Comparison of ENCODE assay signal across 8 cellular contexts in genomic region chr12:8692573-8692972, GRCh38. TPM values are rescaled to one million over a fixed set of nuclear protein-coding genes. Genes with fewer than 3 reads are reported as not detected.
DNase-seq lines count a peak whose midpoint lies in the region; ATAC-seq and TF ChIP-seq lines count a peak whose summit lies in the region.

No MANE protein-coding gene starts in this region.

- H3K4me1 Mint-ChIP-seq in progenitor cell of endocrine pancreas (ENCODE audit: low read depth), result peaks cover 30% of the 10 kb centered on the region
- peaks cover 14% of the 10 kb centered on the region for H3K4me1 Mint-ChIP-seq in activated T-cell treated with anti-CD3 and anti-CD28 coated beads, Interleukin-2, amount 50 U/mL, for 4 hours (ENCODE audit: low read depth)

- peak; percentile 59 for DNase-seq in globus pallidus (ENCODE audit: low spot score)
- no peak for DNase-seq in progenitor cell of endocrine pancreas (ENCODE audit: low spot score, unreplicated experiment)
- DNase-seq in effector memory CD4-positive, alpha-beta T cell, result no peak
- DNase-seq in HK-2 (ENCODE audit: unreplicated experiment), result no peak
- DNase-seq in activated T-cell treated with anti-CD3 and anti-CD28 coated beads, Interleukin-2, amount 50 U/mL, for 4 hours, result no peak

- H3K4me1 ChIP-seq in HUES6 (ENCODE audit: control insufficient read depth, insufficient read depth, low read length), result peaks cover 53% of the 10 kb centered on the region
- H3K4me1 ChIP-seq in effector memory CD4-positive, alpha-beta T cell (ENCODE audit: control insufficient read depth, insufficient read depth, low read length, poor library complexity, severe bottlenecking), result peaks cover 10% of the 10 kb centered on the region

- no peak overlapping the region for H3K4me3 Mint-ChIP-seq in progenitor cell of endocrine pancreas (ENCODE audit: low read depth)
- no peak overlapping the region for H3K4me3 Mint-ChIP-seq in activated T-cell treated with anti-CD3 and anti-CD28 coated beads, Interleukin-2, amount 50 U/mL, for 4 hours

- no peaks in the 10 kb centered on the region for H3K27me3 Mint-ChIP-seq in progenitor cell of endocrine pancreas
- H3K27me3 Mint-ChIP-seq in activated T-cell treated with anti-CD3 and anti-CD28 coated beads, Interleukin-2, amount 50 U/mL, for 4 hours (ENCODE audit: low read depth), result peaks cover 2% of the 10 kb centered on the region

- H3K36me3 ChIP-seq in HUES6 (ENCODE audit: control insufficient read depth, insufficient read depth, low read length), result no peaks in the 10 kb centered on the region
- no peaks in the 10 kb centered on the region for H3K36me3 ChIP-seq in effector memory CD4-positive, alpha-beta T cell (ENCODE audit: control insufficient read depth, insufficient read depth, low read length)

- H3K9ac ChIP-seq in HUES6 (ENCODE audit: low read length), result peak overlapping the region; percentile 49

- H3K36me3 Mint-ChIP-seq in progenitor cell of endocrine pancreas (ENCODE audit: insufficient read depth), result no peaks in the 10 kb centered on the region
- H3K36me3 Mint-ChIP-seq in activated T-cell treated with anti-CD3 and anti-CD28 coated beads, Interleukin-2, amount 50 U/mL, for 4 hours (ENCODE audit: insufficient read depth), result no peaks in the 10 kb centered on the region

- no peak for ATAC-seq in HG02763 (IDR thresholded peaks at IDR 0.05; ENCODE audit: unreplicated experiment)
- no peak for ATAC-seq in activated T-cell treated with anti-CD3 and anti-CD28 coated beads, Interleukin-2, amount 50 U/mL, for 4 hours

- peak overlapping the region; percentile 86 for H3K27ac ChIP-seq in HUES6 (ENCODE audit: low read depth, low read length)
- no peak overlapping the region for H3K27ac ChIP-seq in effector memory CD4-positive, alpha-beta T cell (ENCODE audit: insufficient read depth, low read length, poor library complexity, severe bottlenecking)

- TF ChIP-seq CTCF in progenitor cell of endocrine pancreas (IDR thresholded peaks at IDR 0.05; ENCODE audit: unreplicated experiment), result no peak

- no peaks in the 10 kb centered on the region for H3K9me3 Mint-ChIP-seq in progenitor cell of endocrine pancreas (ENCODE audit: low read depth)
- no peaks in the 10 kb centered on the region for H3K9me3 Mint-ChIP-seq in activated T-cell treated with anti-CD3 and anti-CD28 coated beads, Interleukin-2, amount 50 U/mL, for 4 hours

- peak overlapping the region; percentile 70 for H3K27ac Mint-ChIP-seq in progenitor cell of endocrine pancreas

- no peaks in the 10 kb centered on the region for H3K27me3 ChIP-seq in HUES6 (ENCODE audit: control insufficient read depth, insufficient read depth, low read length)
- no peaks in the 10 kb centered on the region for H3K27me3 ChIP-seq in effector memory CD4-positive, alpha-beta T cell (replicated peaks; ENCODE audit: control insufficient read depth, insufficient read depth, low read length, poor library complexity, severe bottlenecking)

- peak overlapping the region; percentile 28; the same call in 1 of the 2 replicates for H3K4me3 ChIP-seq in HUES6 (ENCODE audit: low read depth, low read length)
- no peak overlapping the region for H3K4me3 ChIP-seq in effector memory CD4-positive, alpha-beta T cell (ENCODE audit: insufficient read depth, low read depth, low read length, poor library complexity, severe bottlenecking)

- H3K9me3 ChIP-seq in HUES6 (ENCODE audit: control insufficient read depth, insufficient read depth, low read depth, low read length), result no peaks in the 10 kb centered on the region
- no peaks in the 10 kb centered on the region for H3K9me3 ChIP-seq in effector memory CD4-positive, alpha-beta T cell (ENCODE audit: control insufficient read depth, low read length)

TF ChIP-seq in PFSK-1, 5 proteins besides CTCF, POLR2A, EP300 and RAD21:
- TF ChIP-seq POLR2AphosphoS5 (IDR thresholded peaks at IDR 0.05; ENCODE audit: low read depth, low read length) (0 out of 2 replicates have a peak, but pooled peaks have one; percentile 45), FOXP2 (optimal IDR thresholded peaks at IDR 0.05; ENCODE audit: borderline replicate concordance, extremely low read depth, extremely low read length, insufficient read depth) (no peak)

RNA-seq across cellular contexts. Expression of gene RIMKLB, which starts 5.2 kb away (rescaled TPM):
- polyA plus RNA-seq in PFSK-1 (2012; ENCODE audit: insufficient read length, low read depth), result 5.4 TPM
- 143 and 154 TPM in 2 replicates for total RNA-seq in progenitor cell of endocrine pancreas
- 1 to 10 TPM; 5.7 to 7.7 (median 6.0) TPM for total RNA-seq in activated T-cell treated with anti-CD3 and anti-CD28 coated beads, Interleukin-2, amount 50 U/mL, for 4 hours

RNA-seq across cellular contexts. Expression of gene MFAP5, which starts 29.9 kb away (rescaled TPM):
- not detected for polyA plus RNA-seq in PFSK-1 (2012; ENCODE audit: insufficient read length, low read depth)
- not detected in 2 replicates for total RNA-seq in progenitor cell of endocrine pancreas
- not detected for total RNA-seq in activated T-cell treated with anti-CD3 and anti-CD28 coated beads, Interleukin-2, amount 50 U/mL, for 4 hours

Comparison
In these comparisons a context has a peak if more than half of its experiments do, and no peak if none do; other contexts are left out.
1. RNA of gene RIMKLB, which starts 5.2 kb away (total RNA-seq): 143 to 154 TPM in progenitor cell of endocrine pancreas; 5.7 to 7.7 TPM in activated T-cell treated with anti-CD3 and anti-CD28 coated beads, Interleukin-2, amount 50 U/mL, for 4 hours; every median in the first group is over 10 times any median in the second.